19 cellular contexts compared by ENCODE assay signal in genomic region chr5:354581-355378, GRCh38.
"Had no signal": no experiment of that assay in that cellular context is flagged by ENCODE, and none has a peak within 500 bp of the region (broad histone marks: within the 10 kb centered on the region; RNA-seq: fewer than 3 reads in every experiment).

No MANE protein-coding gene starts in this region.

- H3K4me1 ChIP-seq: adrenal gland, esophagus muscularis mucosa, left lung, psoas muscle, sigmoid colon, thyroid gland, uterus had no signal

- H3K27me3 ChIP-seq: adrenal gland, cardiac muscle cell, left lung, sigmoid colon, thyroid gland, uterus had no signal

- H3K4me1 Mint-ChIP-seq: T-helper 17 cell had no signal

- ATAC-seq: left lung; naive thymus-derived CD4-positive, alpha-beta T cell; psoas muscle; T-helper 17 cell had no signal

- H3K4me3 Mint-ChIP-seq: naive thymus-derived CD4-positive, alpha-beta T cell; T-helper 17 cell had no signal

- H3K36me3 ChIP-seq: adrenal gland, cardiac muscle cell, esophagus muscularis mucosa, left lung, sigmoid colon, thyroid gland, uterus had no signal

- H3K27ac Mint-ChIP-seq: activated T-helper 2 cell treated with anti-CD3 and anti-CD28 coated beads, Interferon-gamma antibody, Interleukin-2, Interleukin-4, amounts not matched to agents 10 μg/mL and 5 μg/mL and 100 μg/mL, durations not matched to agents 14 hours and 24 hours and 36 hours; naive thymus-derived CD4-positive, alpha-beta T cell; T-helper 17 cell had no signal

- FAIRE-seq: colon, keratinocyte had no signal

- H3K9me3 ChIP-seq: adrenal gland, esophagus muscularis mucosa, left lung, psoas muscle, sigmoid colon, thyroid gland, uterus had no signal

- DNase-seq: activated CD4-positive, alpha-beta T cell treated with anti-CD3 and anti-CD28 coated beads for 48 hours; activated naive CD4-positive, alpha-beta T cell treated with anti-CD3 and anti-CD28 coated beads, Interleukin-2, amount 50 U/mL, for 16 hours; activated T-cell treated with anti-CD3 and anti-CD28 coated beads, Interleukin-2, amount 50 U/mL, for 1 hour; hippocampal formation; left lung; mammary epithelial cell; psoas muscle; sigmoid colon; stimulated activated CD4-positive, alpha-beta T cell treated with anti-CD3 and anti-CD28 coated beads, Interleukin-1b, Interleukin-23, amount 100 ng/mL, for 48 hours; T-helper 17 cell; thyroid gland; uterus had no signal

- H3K27ac ChIP-seq: adrenal gland, cardiac muscle cell, esophagus muscularis mucosa, left lung, psoas muscle, sigmoid colon, thyroid gland, uterus had no signal

- H3K4me3 ChIP-seq: adrenal gland, cardiac muscle cell, esophagus muscularis mucosa, left lung, psoas muscle, sigmoid colon, thyroid gland, uterus had no signal

- H3K9me3 Mint-ChIP-seq: activated T-helper 2 cell treated with anti-CD3 and anti-CD28 coated beads, Interferon-gamma antibody, Interleukin-2, Interleukin-4, amounts not matched to agents 10 μg/mL and 5 μg/mL and 100 μg/mL, durations not matched to agents 14 hours and 24 hours and 36 hours; naive thymus-derived CD4-positive, alpha-beta T cell had no signal
